Comparison of ENCODE assay signal across 27 cellular contexts in the genomic region with DNA sequence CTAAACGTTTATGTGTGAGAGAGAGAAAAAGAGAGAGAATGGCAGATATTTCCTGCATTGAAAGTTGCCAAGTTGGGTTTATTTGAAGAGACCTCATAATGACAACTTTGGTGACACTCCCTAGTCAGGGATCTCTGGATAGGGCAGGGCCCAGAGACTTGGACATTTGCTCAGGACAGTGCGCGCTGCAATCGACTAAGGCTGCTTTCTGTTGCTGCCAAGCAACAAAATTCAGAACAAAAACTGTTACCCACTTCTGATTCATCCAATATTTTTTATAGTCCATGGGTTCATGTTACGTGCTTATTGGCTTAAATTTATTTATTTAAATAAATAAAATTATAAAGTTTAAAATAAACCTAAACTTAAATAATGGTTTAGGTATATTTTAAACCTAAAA. TPM values are rescaled to one million over a fixed set of nuclear protein-coding genes. Genes with fewer than 3 reads are reported as not detected.
DNase-seq lines count a peak whose midpoint lies in the region; ATAC-seq and TF ChIP-seq lines count a peak whose summit lies in the region.
"Had no signal": no experiment of that assay in that cellular context is flagged by ENCODE, and none has a peak within 500 bp of the region (broad histone marks: within the 10 kb centered on the region; RNA-seq: fewer than 3 reads in every experiment).

No MANE protein-coding gene starts in this region.

- 5 to 11% methylated on average over 5 of the region's 5 CpGs for WGBS in GM23248 (ENCODE audit: low coverage in 1 of 2, low lambda C conversion rate in 2 of 2, missing lambda C conversion rate in 2 of 2), 2 experiments
- WGBS in hepatocyte (ENCODE audit: low lambda C conversion rate, missing lambda C conversion rate): 93% methylated on average over 5 of the region's 5 CpGs
- 91% methylated on average over 5 of the region's 5 CpGs for WGBS in smooth muscle cell (ENCODE audit: low lambda C conversion rate)

- DNase-seq in GM23248: peak; percentile 75
- no peak for DNase-seq in T-helper 17 cell
- no peak for DNase-seq in hepatocyte (ENCODE audit: low spot score)
- no peak for DNase-seq in smooth muscle cell (lab: John Stamatoyannopoulos, UW; ENCODE audit: unreplicated experiment)
- no peak for DNase-seq in T1000 (lab: John Stamatoyannopoulos, UW)
- no peak for DNase-seq in activated naive CD4-positive, alpha-beta T cell (lab: John Stamatoyannopoulos, UW)
- DNase-seq: activated CD8-positive, alpha-beta T cell treated with anti-CD3 and anti-CD28 coated beads for 36 hours; activated effector memory CD4-positive, alpha-beta T cell treated with Interleukin-2 at 50 U/mL for 16 hours; activated naive CD8-positive, alpha-beta T cell treated with anti-CD3 and anti-CD28 coated beads, Interleukin-2, amount 50 U/mL, for 24 hours; activated T-cell treated with anti-CD3 and anti-CD28 coated beads for 4 hours; DND-41; effector CD8-positive, alpha-beta T cell; midbrain; MM.1S; NCI-H1417 treated with DMSO at 0.1 percent for 48 hours; NCI-H446; posterior cingulate gyrus; Right ventricle myocardium superior; sigmoid colon; upper lobe of left lung had no signal

- H3K9ac ChIP-seq in GM23248: peak overlapping the region; percentile 75
- peak overlapping the region; percentile 59 for H3K9ac ChIP-seq in smooth muscle cell (ENCODE audit: low read depth)

- H3K27me3 Mint-ChIP-seq in T-helper 17 cell: no peaks in the 10 kb centered on the region

- H3K4me3 Mint-ChIP-seq in T-helper 17 cell: no peak overlapping the region
- H3K4me3 Mint-ChIP-seq: activated CD8-positive, alpha-beta T cell treated with anti-CD3 and anti-CD28 coated beads for 36 hours; activated naive CD8-positive, alpha-beta T cell treated with anti-CD3 and anti-CD28 coated beads, Interleukin-2, amount 50 U/mL, for 24 hours; IgD-negative memory B cell; neural crest cell had no signal

- no peaks in the 10 kb centered on the region for H3K9me3 ChIP-seq in GM23248 (ENCODE audit: low read depth)
- peaks cover 3% of the 10 kb centered on the region for H3K9me3 ChIP-seq in T-helper 17 cell (ENCODE audit: control insufficient read depth, low read length, poor library complexity, severe bottlenecking)
- H3K9me3 ChIP-seq in hepatocyte (ENCODE audit: low read depth): no peaks in the 10 kb centered on the region
- H3K9me3 ChIP-seq in smooth muscle cell (replicated peaks; ENCODE audit: low read depth): peaks cover 2% of the 10 kb centered on the region
- H3K9me3 ChIP-seq: sigmoid colon, upper lobe of left lung had no signal

- peak overlapping the region; percentile 93 for H3K27ac ChIP-seq in GM23248
- peak overlapping the region; percentile 29 for H3K27ac ChIP-seq in hepatocyte
- H3K27ac ChIP-seq in smooth muscle cell (ENCODE audit: low read depth): peak overlapping the region; percentile 89
- H3K27ac ChIP-seq: upper lobe of left lung had no signal

- ATAC-seq in T-helper 17 cell: no peak
- ATAC-seq in GM21786 (IDR thresholded peaks at IDR 0.05; ENCODE audit: unreplicated experiment): no peak
- ATAC-seq in HG03378 (IDR thresholded peaks at IDR 0.05; ENCODE audit: unreplicated experiment): no peak
- ATAC-seq: activated CD4-positive, CD25-positive, alpha-beta regulatory T cell treated with anti-CD3 and anti-CD28 coated beads, Interleukin-2, amount 50 U/mL, for 24 hours; activated CD8-positive, alpha-beta T cell treated with anti-CD3 and anti-CD28 coated beads for 36 hours; activated naive CD8-positive, alpha-beta T cell treated with anti-CD3 and anti-CD28 coated beads, Interleukin-2, amount 50 U/mL, for 24 hours; HCT116 had no signal

- peaks cover 32% of the 10 kb centered on the region for H3K4me1 Mint-ChIP-seq in T-helper 17 cell
- H3K4me1 Mint-ChIP-seq: neural crest cell had no signal

- no peaks in the 10 kb centered on the region for H3K36me3 Mint-ChIP-seq in T-helper 17 cell (ENCODE audit: low read depth)
- H3K36me3 Mint-ChIP-seq: IgD-negative memory B cell had no signal

- H4K20me1 ChIP-seq in GM23248 (ENCODE audit: insufficient read depth): no peaks in the 10 kb centered on the region
- no peaks in the 10 kb centered on the region for H4K20me1 ChIP-seq in hepatocyte (ENCODE audit: insufficient read depth, poor library complexity, severe bottlenecking)
- no peaks in the 10 kb centered on the region for H4K20me1 ChIP-seq in smooth muscle cell (ENCODE audit: low read depth)

- no peaks in the 10 kb centered on the region for H3K36me3 ChIP-seq in GM23248 (ENCODE audit: low read depth)
- no peaks in the 10 kb centered on the region for H3K36me3 ChIP-seq in hepatocyte (replicated peaks; ENCODE audit: insufficient read depth, low read depth)
- peaks cover 4% of the 10 kb centered on the region for H3K36me3 ChIP-seq in smooth muscle cell (ENCODE audit: low read depth)
- H3K36me3 ChIP-seq: sigmoid colon, upper lobe of left lung had no signal

- H3K4me3 ChIP-seq in GM23248 (peak overlapping the region; percentile 48), hepatocyte (no peak overlapping the region), smooth muscle cell (no peak overlapping the region)
- H3K4me3 ChIP-seq: sigmoid colon, upper lobe of left lung had no signal

- TF ChIP-seq CTCF in hepatocyte (IDR thresholded peaks at IDR 0.05; ENCODE audit: poor library complexity) (no peak), smooth muscle cell (IDR thresholded peaks at IDR 0.05; ENCODE audit: borderline replicate concordance, insufficient read depth, poor library complexity, severe bottlenecking) (no peak)

- H3F3A ChIP-seq in GM23248 (ENCODE audit: insufficient read depth) (peaks cover 55% of the 10 kb centered on the region), smooth muscle cell (ENCODE audit: low read depth) (peaks cover 25% of the 10 kb centered on the region)

- H3K4me1 ChIP-seq in GM23248 (ENCODE audit: insufficient read depth): peaks cover 47% of the 10 kb centered on the region
- H3K4me1 ChIP-seq in hepatocyte (ENCODE audit: insufficient read depth): peaks cover 29% of the 10 kb centered on the region
- peaks cover 12% of the 10 kb centered on the region for H3K4me1 ChIP-seq in smooth muscle cell (ENCODE audit: low read depth)

- in situ Hi-C loops in GM23248 (cut with MboI): no loop called here

- peak overlapping the region; percentile 63 for H3K27ac Mint-ChIP-seq in T-helper 17 cell
- H3K27ac Mint-ChIP-seq: IgD-negative memory B cell had no signal

- H3K4me2 ChIP-seq in GM23248 (ENCODE audit: unreplicated experiment) (peak overlapping the region; percentile 87), hepatocyte (no peak overlapping the region), smooth muscle cell (peak overlapping the region; percentile 53)

- H3K79me2 ChIP-seq in GM23248 (ENCODE audit: insufficient read depth) (no peaks in the 10 kb centered on the region), hepatocyte (no peaks in the 10 kb centered on the region), smooth muscle cell (ENCODE audit: low read depth) (no peaks in the 10 kb centered on the region)

- peak overlapping the region; percentile 55; the same call in 1 of the 2 replicates for H2AFZ ChIP-seq in GM23248
- H2AFZ ChIP-seq in hepatocyte: no peak overlapping the region
- no peak overlapping the region for H2AFZ ChIP-seq in smooth muscle cell (ENCODE audit: low read depth)

- H3K9me2 ChIP-seq in GM23248 (ENCODE audit: insufficient read depth) (no peaks in the 10 kb centered on the region), hepatocyte (replicated peaks; ENCODE audit: insufficient read depth) (no peaks in the 10 kb centered on the region)

- H3K27me3 ChIP-seq in GM23248 (replicated peaks; ENCODE audit: insufficient read depth) (no peaks in the 10 kb centered on the region), hepatocyte (no peaks in the 10 kb centered on the region), smooth muscle cell (ENCODE audit: low read depth) (no peaks in the 10 kb centered on the region)
- H3K27me3 ChIP-seq: upper lobe of left lung had no signal

RNA-seq across cellular contexts. Expression of a gene that starts 34.2 kb away (rescaled TPM):
- 6.2 and 7.2 TPM in 2 replicates for total RNA-seq in GM23248 (2014; rRNA removed; shearing (Covaris generic))
- 9.1 TPM in 2 replicates for polyA plus RNA-seq in GM23248 (2016; fragmentation: Nextera tagmentation; extraction: Ambion mirVana)
- total RNA-seq in T-helper 17 cell: 10 to 100 TPM; 40.5 to 52.1 TPM
- total RNA-seq in hepatocyte: 18.5 and 18.7 TPM in 2 replicates
- polyA plus RNA-seq in hepatocyte: 43.0 and 49.3 TPM in 2 replicates
- total RNA-seq in smooth muscle cell: 17.7 and 36.4 TPM in 2 replicates
- 23.2 and 24.6 TPM in 2 replicates for polyA plus RNA-seq in smooth muscle cell
- total RNA-seq: neural crest cell, OCI-LY7 had no signal

Comparison
In these comparisons a context has a peak if more than half of its experiments do, and no peak if none do; other contexts are left out.
1. H3K27ac ChIP-seq: peak in every context shown above with its lines; median percentile 93 in GM23248; 89 in smooth muscle cell; 29 in hepatocyte.